15 cellular contexts compared by ENCODE assay signal in genomic region chr15:35874260-35874905, GRCh38.
A peak's percentile ranks its signal among the peaks of the same experiment; 100 is the strongest.
DNase-seq lines count a peak whose midpoint lies in the region; ATAC-seq and TF ChIP-seq lines count a peak whose summit lies in the region.
"Had no signal": no experiment of that assay in that cellular context is flagged by ENCODE, and none has a peak within 500 bp of the region (broad histone marks: within the 10 kb centered on the region; RNA-seq: fewer than 3 reads in every experiment).

No MANE protein-coding gene starts in this region.

- peak overlapping the region; percentile 38; the same call in 1 of the 2 replicates for H2BK20ac ChIP-seq in IMR-90 (ENCODE audit: low read depth, low read length)

- H2AK9ac ChIP-seq in IMR-90 (replicated peaks; ENCODE audit: low read depth, low read length, poor library complexity) = no peak overlapping the region

- H3K36me3 Mint-ChIP-seq in activated T-helper 1 cell treated with anti-CD3 and anti-CD28 coated beads, Interleukin-12 subunit alpha, Interleukin-12 subunit beta, Interleukin-2, Interleukin-4 antibody, amounts not matched to agents 30 ng/mL and 10 ng/mL and 1 ng/mL, durations not matched to agents 14 hours and 24 hours and 36 hours (ENCODE audit: low read depth) = no peaks in the 10 kb centered on the region

- no peak overlapping the region for H2AK5ac ChIP-seq in IMR-90 (ENCODE audit: low read depth, low read length)

- ATAC-seq in IMR-90 (ENCODE audit: low read depth) (peak; percentile 17; the same call in 1 of the 2 replicates), HG02885 (IDR thresholded peaks at IDR 0.05; ENCODE audit: poor library complexity, unreplicated experiment) (no peak)
- ATAC-seq: activated CD4-positive, alpha-beta T cell treated with anti-CD3 and anti-CD28 coated beads for 36 hours; activated naive CD4-positive, alpha-beta T cell treated with anti-CD3 and anti-CD28 coated beads, Interleukin-2, amount 50 U/mL, for 72 hours had no signal

- DNase-seq in BJ (ENCODE audit: low read depth) = peak; percentile 13
- DNase-seq in IMR-90 = peak; percentile 93
- peak; percentile 73 for DNase-seq in astrocyte of the spinal cord (ENCODE audit: low read depth, low spot score)
- peak; percentile 92 for DNase-seq in kidney tubule cell (ENCODE audit: low spot score)
- no peak for DNase-seq in NCI-H1048 (lab: John Stamatoyannopoulos, UW)
- DNase-seq in activated T-helper 1 cell treated with anti-CD3 and anti-CD28 coated beads, Interleukin-12 subunit alpha, Interleukin-12 subunit beta, Interleukin-2, Interleukin-4 antibody, amounts not matched to agents 30 ng/mL and 10 ng/mL and 1 ng/mL, durations not matched to agents 14 hours and 24 hours and 36 hours (ENCODE audit: low spot score) = no peak
- DNase-seq in NCI-H524 treated with DMSO at 0.1 percent for 48 hours (lab: John Stamatoyannopoulos, UW) = no peak
- DNase-seq: activated CD4-positive, alpha-beta T cell treated with anti-CD3 and anti-CD28 coated beads for 36 hours; DMS79; erythroblast; right lobe of liver; Right ventricle myocardium superior had no signal

- dilution Hi-C loops in IMR-90 (cut with HindIII; ENCODE audit: low sequenced_read_pairs, unreplicated experiment) = no loop called here

- CTCF ChIA-PET in BJ (lab: Yijun Ruan, JAX) = no interaction called here
- CTCF ChIA-PET in IMR-90 (lab: Yijun Ruan, JAX) = interaction anchor here (0.5 kb wide), 1 partner anchor 11 kb away, joined by 4 read pairs; no protein-coding TSS in a partner anchor

- H3K4me3 ChIP-seq in BJ (ENCODE audit: low read depth, low read length) (no peak overlapping the region), IMR-90 (ENCODE audit: insufficient read depth, low read depth, low read length) (no peak overlapping the region), astrocyte of the spinal cord (ENCODE audit: low read depth, low read length) (no peak overlapping the region)
- H3K4me3 ChIP-seq: lung, right lobe of liver had no signal

- peak overlapping the region; percentile 37 for H3K4ac ChIP-seq in IMR-90 (ENCODE audit: low read depth, low read length)

- peak overlapping the region; percentile 54; the same call in 1 of the 2 replicates for H4K5ac ChIP-seq in IMR-90 (ENCODE audit: low read depth, low read length)

- H3K14ac ChIP-seq in IMR-90 (replicated peaks; ENCODE audit: low read depth, low read length) = peak overlapping the region; percentile 21

- TF ChIP-seq CTCF in BJ (IDR thresholded peaks at IDR 0.05; ENCODE audit: insufficient read depth, low read depth, low read length) = no peak
- TF ChIP-seq CTCF in IMR-90 (conservative IDR thresholded peaks at IDR 0.05; ENCODE audit: low read depth, low read length) = no peak
- TF ChIP-seq CTCF in astrocyte of the spinal cord (IDR thresholded peaks at IDR 0.05; ENCODE audit: low read depth, low read length) = no peak

- no peak for TF ChIP-seq POLR2A in IMR-90 (IDR thresholded peaks at IDR 0.05; ENCODE audit: low read depth, low read length)

- POLR2A ChIA-PET in BJ (lab: Charles Lee) (no interaction called here), IMR-90 (lab: Charles Lee; ENCODE audit: unreplicated experiment) (no interaction called here)

- no TSS peak for BruUV-seq in IMR-90 (replicated peaks; lab: Mats Ljungman, UMichigan)

- H2BK120ac ChIP-seq in IMR-90 (ENCODE audit: low read depth, low read length) = peak overlapping the region; percentile 20; the same call in 1 of the 2 replicates

- no peak overlapping the region for H4K8ac ChIP-seq in IMR-90 (ENCODE audit: low read depth in 2 of 2, low read length in 2 of 2)

- no peaks in the 10 kb centered on the region for H3K79me1 ChIP-seq in IMR-90 (ENCODE audit: low read depth in 1 of 2, low read length in 2 of 2)

- peaks cover 4% of the 10 kb centered on the region for H3K4me1 ChIP-seq in IMR-90 (ENCODE audit: control insufficient read depth, insufficient read depth, low read length)
- H3K4me1 ChIP-seq: right lobe of liver had no signal

- H3K27ac ChIP-seq in IMR-90 (ENCODE audit: insufficient read depth, low read length) = no peak overlapping the region
- H3K27ac ChIP-seq: right lobe of liver had no signal

- H3K23ac ChIP-seq in IMR-90 (ENCODE audit: low read depth, low read length) = no peak overlapping the region

- peaks cover 4% of the 10 kb centered on the region for H3K9me3 Mint-ChIP-seq in activated T-helper 1 cell treated with anti-CD3 and anti-CD28 coated beads, Interleukin-12 subunit alpha, Interleukin-12 subunit beta, Interleukin-2, Interleukin-4 antibody, amounts not matched to agents 30 ng/mL and 10 ng/mL and 1 ng/mL, durations not matched to agents 14 hours and 24 hours and 36 hours

- TF ChIP-seq RAD21 in IMR-90 (IDR thresholded peaks at IDR 0.05; ENCODE audit: low read length) = no peak

- peak overlapping the region; percentile 64; the same call in 1 of the 2 replicates for H3K18ac ChIP-seq in IMR-90 (ENCODE audit: low read depth, low read length)

- no peaks in the 10 kb centered on the region for H3K4me1 Mint-ChIP-seq in activated T-helper 1 cell treated with anti-CD3 and anti-CD28 coated beads, Interleukin-12 subunit alpha, Interleukin-12 subunit beta, Interleukin-2, Interleukin-4 antibody, amounts not matched to agents 30 ng/mL and 10 ng/mL and 1 ng/mL, durations not matched to agents 14 hours and 24 hours and 36 hours (ENCODE audit: low read depth)
- H3K4me1 Mint-ChIP-seq: activated CD4-positive, alpha-beta T cell treated with anti-CD3 and anti-CD28 coated beads for 36 hours had no signal

- H2AFZ ChIP-seq in IMR-90 (replicated peaks; ENCODE audit: low read length, poor library complexity) = no peak overlapping the region

- no peak overlapping the region for H3K56ac ChIP-seq in IMR-90 (ENCODE audit: extremely low read depth, insufficient read depth, low read length)

- intact Hi-C loops in IMR-90 (cut with micrococcal nuclease) = no loop called here
- intact Hi-C loops in activated T-helper 1 cell treated with anti-CD3 and anti-CD28 coated beads, Interleukin-12 subunit alpha, Interleukin-12 subunit beta, Interleukin-2, Interleukin-4 antibody, amounts not matched to agents 30 ng/mL and 10 ng/mL and 1 ng/mL, durations not matched to agents 14 hours and 24 hours and 36 hours (cut with micrococcal nuclease) = no loop called here

- H3K27me3 ChIP-seq in BJ (ENCODE audit: control insufficient read depth, insufficient read depth, low read length) (no peaks in the 10 kb centered on the region), IMR-90 (ENCODE audit: control insufficient read depth, insufficient read depth, low read length) (no peaks in the 10 kb centered on the region)
- H3K27me3 ChIP-seq: right lobe of liver had no signal

- H3K36me3 ChIP-seq in BJ (ENCODE audit: control insufficient read depth, insufficient read depth, low read length) (no peaks in the 10 kb centered on the region), IMR-90 (ENCODE audit: control insufficient read depth, insufficient read depth, low read length) (no peaks in the 10 kb centered on the region)
- H3K36me3 ChIP-seq: right lobe of liver had no signal

- in situ Hi-C loops in IMR-90 (cut with MboI; ENCODE audit: low sequenced_read_pairs) = no loop called here
- in situ Hi-C loops in astrocyte of the spinal cord (cut with HindIII; ENCODE audit: low sequenced_read_pairs) = no loop called here

- H3K27me3 Mint-ChIP-seq in activated T-helper 1 cell treated with anti-CD3 and anti-CD28 coated beads, Interleukin-12 subunit alpha, Interleukin-12 subunit beta, Interleukin-2, Interleukin-4 antibody, amounts not matched to agents 30 ng/mL and 10 ng/mL and 1 ng/mL, durations not matched to agents 14 hours and 24 hours and 36 hours (ENCODE audit: insufficient read depth) = no peaks in the 10 kb centered on the region
- H3K27me3 Mint-ChIP-seq: activated CD4-positive, alpha-beta T cell treated with anti-CD3 and anti-CD28 coated beads for 36 hours had no signal

- no peak overlapping the region for H3K9ac ChIP-seq in IMR-90 (ENCODE audit: low read depth, low read length)

- H4K91ac ChIP-seq in IMR-90 (ENCODE audit: insufficient read depth, low read depth, low read length) = no peak overlapping the region

- H2BK15ac ChIP-seq in IMR-90 (ENCODE audit: low read depth, low read length) = 0 out of 3 replicates have a peak overlapping the region, but pooled peaks have one; percentile 20

- H3K9me1 ChIP-seq in IMR-90 (ENCODE audit: insufficient read depth, low read length) = no peaks in the 10 kb centered on the region

- H3K4me2 ChIP-seq in IMR-90 (ENCODE audit: low read depth, low read length) = no peak overlapping the region

- no peak overlapping the region for H2BK5ac ChIP-seq in IMR-90 (ENCODE audit: low read depth, low read length, poor library complexity, severe bottlenecking)

- no peaks in the 10 kb centered on the region for H3K9me3 ChIP-seq in IMR-90 (ENCODE audit: control insufficient read depth, insufficient read depth, low read length)
- H3K9me3 ChIP-seq: right lobe of liver had no signal

- no peaks in the 10 kb centered on the region for H4K20me1 ChIP-seq in IMR-90 (ENCODE audit: insufficient read depth, low read length)

- no peak overlapping the region for H3K4me3 Mint-ChIP-seq in activated T-helper 1 cell treated with anti-CD3 and anti-CD28 coated beads, Interleukin-12 subunit alpha, Interleukin-12 subunit beta, Interleukin-2, Interleukin-4 antibody, amounts not matched to agents 30 ng/mL and 10 ng/mL and 1 ng/mL, durations not matched to agents 14 hours and 24 hours and 36 hours
- H3K4me3 Mint-ChIP-seq: activated CD4-positive, alpha-beta T cell treated with anti-CD3 and anti-CD28 coated beads for 36 hours had no signal

- H3K27ac Mint-ChIP-seq in activated T-helper 1 cell treated with anti-CD3 and anti-CD28 coated beads, Interleukin-12 subunit alpha, Interleukin-12 subunit beta, Interleukin-2, Interleukin-4 antibody, amounts not matched to agents 30 ng/mL and 10 ng/mL and 1 ng/mL, durations not matched to agents 14 hours and 24 hours and 36 hours = no peak overlapping the region
- H3K27ac Mint-ChIP-seq: activated CD4-positive, alpha-beta T cell treated with anti-CD3 and anti-CD28 coated beads for 36 hours; activated naive CD4-positive, alpha-beta T cell treated with anti-CD3 and anti-CD28 coated beads, Interleukin-2, amount 50 U/mL, for 72 hours had no signal

TF ChIP-seq in IMR-90, 13 proteins besides CTCF, POLR2A, EP300 and RAD21 (continues in another document):
- TF ChIP-seq SMC3 (IDR thresholded peaks at IDR 0.05; ENCODE audit: low read depth, low read length) (no peak), RCOR1 (IDR thresholded peaks at IDR 0.05; ENCODE audit: insufficient replicate concordance, low read length) (no peak), CEBPB (IDR thresholded peaks at IDR 0.05; ENCODE audit: low read depth, low read length) (peak; percentile 97), NFE2L2 (IDR thresholded peaks at IDR 0.05; ENCODE audit: low read depth, low read length) (peak; percentile 99)

Comparison
In these comparisons a context has a peak if more than half of its experiments do, and no peak if none do; other contexts are left out.
1. DNase-seq: peak in BJ (single experiment), IMR-90 (single experiment), astrocyte of the spinal cord (single experiment) and kidney tubule cell (single experiment); none in NCI-H1048 (single experiment), activated T-helper 1 cell treated with anti-CD3 and anti-CD28 coated beads, Interleukin-12 subunit alpha, Interleukin-12 subunit beta, Interleukin-2, Interleukin-4 antibody, amounts not matched to agents 30 ng/mL and 10 ng/mL and 1 ng/mL, durations not matched to agents 14 hours and 24 hours and 36 hours (single experiment) and NCI-H524 treated with DMSO at 0.1 percent for 48 hours (single experiment).